In genomic region chr4:144634978-144635747, GRCh38 we compare ENCODE assay signal across 15 cellular contexts. TPM values are rescaled to one million over a fixed set of nuclear protein-coding genes. Genes with fewer than 3 reads are reported as not detected.
DNase-seq lines count a peak whose midpoint lies in the region; ATAC-seq, FAIRE-seq and TF ChIP-seq lines count a peak whose summit lies in the region.
"Had no signal": no experiment of that assay in that cellular context is flagged by ENCODE, and none has a peak within 500 bp of the region (broad histone marks: within the 10 kb centered on the region; RNA-seq: fewer than 3 reads in every experiment).

No MANE protein-coding gene starts in this region.

- RAD21 ChIA-PET in GM12878 (lab: Charles Lee; ENCODE audit: unreplicated experiment): interaction anchor here (0.7 kb wide), 1 partner anchor 22 kb away, joined by 3 read pairs; no protein-coding TSS in a partner anchor

- TF ChIP-seq CTCF in GM12878 (IDR thresholded peaks at IDR 0.05 in 2 of 3, conservative IDR thresholded peaks at IDR 0.05 in 1 of 3; ENCODE audit: control insufficient read depth in 2 of 3, extremely low read depth in 1 of 3, insufficient read depth in 1 of 3, low read depth in 3 of 3, low read length in 3 of 3) (no peak), coronary artery (IDR thresholded peaks at IDR 0.05) (no peak)

- DNase-seq in GM12878 (ENCODE audit: low read depth, low spot score) (peak; percentile 35), HT-29 (ENCODE audit: low spot score) (no peak), coronary artery (ENCODE audit: low spot score) (no peak), UCSD-AML1 (lab: John Stamatoyannopoulos, UW; ENCODE audit: unreplicated experiment) (no peak), iPS-NIHi7 (ENCODE audit: extremely low spot score) (no peak)
- DNase-seq: CD4-positive, alpha-beta T cell; NCI-H1930; upper lobe of right lung; WERI-Rb-1 had no signal

- FAIRE-seq in GM12878 (lab: Jason Lieb, UNC): no peak

- WGBS in GM12878 (ENCODE audit: insufficient coverage, insufficient replicate concordance, low lambda C conversion rate, missing lambda C conversion rate): 24% methylated on average over 6 of the region's 6 CpGs

- no peaks in the 10 kb centered on the region for H3K9me3 ChIP-seq in GM12878 (replicated peaks; ENCODE audit: control insufficient read depth, insufficient read depth, low read length)
- H3K9me3 ChIP-seq: upper lobe of right lung had no signal

- POLR2A ChIA-PET in GM12878 (lab: Charles Lee): interaction anchor here (0.5 kb wide), 1 partner anchor 15 kb away, joined by 3 read pairs; no protein-coding TSS in a partner anchor

- peaks cover 7% of the 10 kb centered on the region; the same call in 1 of the 2 replicates for H3K4me1 ChIP-seq in GM12878 (ENCODE audit: control insufficient read depth, insufficient read depth, low read length)
- H3K4me1 ChIP-seq: upper lobe of right lung had no signal

- CTCF ChIA-PET in GM12878 (lab: Yijun Ruan, JAX): interaction anchor here (1.1 to 1.6 kb wide), 2 partner anchors 10 to 15 kb away, joined by 3 to 5 read pairs; no protein-coding TSS in a partner anchor

- H3K27me3 ChIP-seq in GM12878 (replicated peaks in 1 of 2; ENCODE audit: control insufficient read depth in 2 of 2, insufficient read depth in 2 of 2, low read length in 1 of 2): no peaks in the 10 kb centered on the region
- H3K27me3 ChIP-seq: upper lobe of right lung had no signal

- no peak overlapping the region for H3K9ac ChIP-seq in GM12878 (ENCODE audit: control insufficient read depth, insufficient read depth, low read length)

- in situ Hi-C loops in GM12878 (cut with MboI): no loop called here

- H3K4me2 ChIP-seq in GM12878 (ENCODE audit: control insufficient read depth, insufficient read depth): peak overlapping the region; percentile 13; the same call in 1 of the 2 replicates

- SMC1A ChIA-PET in GM12878 (lab: Charles Lee; ENCODE audit: uncharacterized antibody, unreplicated experiment): interaction anchor here (1.3 to 1.6 kb wide), 2 partner anchors 8 to 15 kb away, joined by 3 to 6 read pairs; no protein-coding TSS in a partner anchor

- H3K4me3 ChIP-seq in GM12878: no peak overlapping the region
- H3K4me3 ChIP-seq in coronary artery: no peak overlapping the region
- H3K4me3 ChIP-seq: lung, upper lobe of right lung had no signal

- H3K79me2 ChIP-seq in GM12878 (ENCODE audit: control insufficient read depth, insufficient read depth, low read length): no peaks in the 10 kb centered on the region

- BruUV-seq in GM12878 (replicated peaks; lab: Mats Ljungman, UMichigan): no TSS peak

- peak; percentile 99 for ATAC-seq in GM18873 (IDR thresholded peaks at IDR 0.05; ENCODE audit: low FRiP score, unreplicated experiment)
- ATAC-seq in GM21576 (IDR thresholded peaks at IDR 0.05; ENCODE audit: unreplicated experiment): peak; percentile 99
- peak; percentile 98 for ATAC-seq in HG03103 (IDR thresholded peaks at IDR 0.05; ENCODE audit: low read depth, unreplicated experiment)
- peak; percentile 98 for ATAC-seq in GM12878
- ATAC-seq: upper lobe of right lung had no signal

- 0 out of 2 replicates have a peak, but pooled peaks have one; percentile 6 for TF ChIP-seq RAD21 in GM12878 (IDR thresholded peaks at IDR 0.05; ENCODE audit: insufficient read depth, low read depth, low read length)

- TF ChIP-seq POLR2A in GM12878 (IDR thresholded peaks at IDR 0.05; ENCODE audit: low read depth, low read length): no peak

- no peak overlapping the region for H2AFZ ChIP-seq in GM12878 (ENCODE audit: control insufficient read depth, low read depth, low read length)

- TF ChIP-seq EP300 in GM12878 (IDR thresholded peaks at IDR 0.05; ENCODE audit: borderline replicate concordance in 1 of 2, control insufficient read depth in 1 of 2, low read depth in 2 of 2, low read length in 2 of 2): 0 out of 4 replicates have a peak, but pooled peaks of 1 of the 2 experiments have one; percentile 34

- H3K36me3 ChIP-seq in GM12878 (ENCODE audit: control insufficient read depth in 2 of 2, insufficient read depth in 2 of 2, low read length in 1 of 2): no peaks in the 10 kb centered on the region
- H3K36me3 ChIP-seq: upper lobe of right lung, WERI-Rb-1 had no signal

- H4K20me1 ChIP-seq in GM12878 (ENCODE audit: control insufficient read depth, insufficient read depth): no peaks in the 10 kb centered on the region

- H3K27ac ChIP-seq in GM12878 (ENCODE audit: control insufficient read depth, insufficient read depth) (no peak overlapping the region), coronary artery (no peak overlapping the region)
- H3K27ac ChIP-seq: RWPE1, upper lobe of right lung, WERI-Rb-1 had no signal

- intact Hi-C loops in GM12878 (cut with micrococcal nuclease; ENCODE audit: unreplicated experiment): no loop called here

TF ChIP-seq in GM12878, 131 proteins besides CTCF, POLR2A, EP300 and RAD21 (continues in another document):
- TF ChIP-seq GABPA (IDR thresholded peaks at IDR 0.05; ENCODE audit: low read depth): no peak
- peak; percentile 69; the same call in 1 of the 2 replicates for TF ChIP-seq TCF12 (IDR thresholded peaks at IDR 0.05; ENCODE audit: low read depth, low read length)
- peak; percentile 54 for TF ChIP-seq SKIL (IDR thresholded peaks at IDR 0.05; ENCODE audit: low read depth, poor library complexity, severe bottlenecking)
- peak; percentile 46; the same call in 1 of the 2 replicates for TF ChIP-seq PKNOX1 (IDR thresholded peaks at IDR 0.05)
- TF ChIP-seq STAT1 (conservative IDR thresholded peaks at IDR 0.05): no peak
- TF ChIP-seq ZNF384 (IDR thresholded peaks at IDR 0.05; ENCODE audit: borderline replicate concordance, low read depth, low read length): peak; percentile 88; the same call in 1 of the 2 replicates
- no peak for TF ChIP-seq JUND (IDR thresholded peaks at IDR 0.05; ENCODE audit: low read depth, low read length)
- TF ChIP-seq IKZF2 (IDR thresholded peaks at IDR 0.05): peak; percentile 37 to 50; a peak in 2 of 4 replicates
- TF ChIP-seq TCF3 (IDR thresholded peaks at IDR 0.05; ENCODE audit: borderline replicate concordance, insufficient read depth, low read depth, low read length): peak; percentile 85; the same call in 1 of the 2 replicates
- TF ChIP-seq ZNF274 (IDR thresholded peaks at IDR 0.05; ENCODE audit: insufficient read depth, insufficient read length): no peak
- peak; percentile 17; the same call in 1 of the 2 replicates for TF ChIP-seq CREM (IDR thresholded peaks at IDR 0.05; ENCODE audit: low read depth)
- no peak for TF ChIP-seq USF2 (IDR thresholded peaks at IDR 0.05; ENCODE audit: borderline replicate concordance, low read depth, low read length)
- TF ChIP-seq ETV6 (conservative IDR thresholded peaks at IDR 0.05 in 1 of 2, IDR thresholded peaks at IDR 0.05 in 1 of 2; ENCODE audit: borderline replicate concordance in 1 of 2, low read depth in 1 of 2): peak in 1 of 2 experiments; percentile 64; a peak in 1 of 4 replicates
- no peak for TF ChIP-seq SIN3A (IDR thresholded peaks at IDR 0.05; ENCODE audit: low read depth, low read length)

RNA-seq across cellular contexts. Expression of gene HHIP, which starts 10.8 kb away (rescaled TPM):
- 4.0 and 5.4 TPM in 2 replicates for total RNA-seq in GM12878 (2013; cell fraction: nucleolus; rRNA removed)
- 0.06 and 0.11 TPM in 2 replicates for total RNA-seq in GM12878 (2014; rRNA removed)
- total RNA-seq in GM12878 (2014; rRNA removed; fragmentation: Illumina TruSeq; extraction: Trizol): not detected in 2 replicates
- total RNA-seq in GM12878 (2021): 0.11 and 0.38 TPM in 2 replicates
- not detected for polyA plus RNA-seq in GM12878 (2011; ENCODE audit: low read depth)
- 0.35 and 0.63 TPM in 2 replicates for polyA plus RNA-seq in GM12878 (2011; rRNA removed)
- polyA plus RNA-seq in GM12878 (2011; cell fraction: cytosol; rRNA removed): 0.27 and 0.48 TPM in 2 replicates
- 0.54 and 0.88 TPM in 2 replicates for polyA plus RNA-seq in GM12878 (2011; cell fraction: nucleus; rRNA removed)
- not detected in 2 replicates for polyA plus RNA-seq in GM12878 (2012)
- polyA plus RNA-seq in GM12878 (2014; fragmentation: Illumina TruSeq; extraction: Trizol): 0.24 and 2.9 TPM in 2 replicates
- under 1 TPM; 0.13 to 0.16 TPM for polyA plus RNA-seq in GM12878 (2014; fragmentation: Nextera tagmentation; extraction: Ambion mirVana)
- 0.33 TPM in 1 of 2 replicates, not detected in the other for polyA plus RNA-seq in GM12878 (2014; rRNA removed)
- polyA plus RNA-seq in GM12878 (2016; fragmentation: Nextera tagmentation; extraction: Ambion mirVana): under 1 TPM; 0.13 to 0.56 TPM
- 0.37 and 0.52 TPM in 2 replicates for polyA minus RNA-seq in GM12878 (2011; rRNA and poly(A)+ RNA removed)
- polyA minus RNA-seq in GM12878 (2011; cell fraction: cytosol; rRNA and poly(A)+ RNA removed): not detected in 2 replicates
- 0.97 and 2.4 TPM in 2 replicates for polyA minus RNA-seq in GM12878 (2011; cell fraction: nucleus; rRNA and poly(A)+ RNA removed)
- not detected in 2 replicates for total RNA-seq in HT-29 (2014; rRNA removed; shearing (Covaris generic))
- total RNA-seq: activated T-helper 2 cell treated with anti-CD3 and anti-CD28 coated beads, Interferon-gamma antibody, Interleukin-2, Interleukin-4, amounts not matched to agents 10 μg/mL and 5 μg/mL and 100 μg/mL, durations not matched to agents 14 hours and 24 hours and 36 hours; CD4-positive, alpha-beta T cell had no signal
